ENCODE assay signal across 1 cellular context in the genomic region with DNA sequence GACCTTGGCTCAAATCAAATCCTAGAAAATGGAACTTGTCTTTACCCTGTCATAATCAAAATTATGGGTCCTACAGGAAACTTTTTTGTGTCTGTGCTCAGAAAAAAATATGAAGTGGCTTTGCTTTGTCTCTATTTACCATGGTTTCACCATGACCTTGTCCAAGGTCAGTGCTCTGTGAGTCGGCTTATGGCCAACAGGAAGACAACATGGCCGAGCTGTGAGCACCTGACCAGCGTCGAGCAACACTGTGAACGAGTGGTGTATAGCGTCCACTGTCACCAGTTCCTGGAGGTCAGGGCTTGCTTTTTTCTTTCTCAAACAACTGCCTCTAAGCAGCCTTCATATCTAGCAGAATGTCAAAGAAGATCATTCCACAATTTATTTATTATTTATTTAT.
TF ChIP-seq lines count a peak whose summit lies in the region.

No MANE protein-coding gene starts in this region.

TF ChIP-seq in H1, 55 proteins besides CTCF, POLR2A, EP300 and RAD21:
- TF ChIP-seq MAFK (IDR thresholded peaks at IDR 0.05; ENCODE audit: low read depth, low read length), result no peak
- TF ChIP-seq SUZ12 (IDR thresholded peaks at IDR 0.05; ENCODE audit: low read length), result no peak
- TF ChIP-seq RFX5 (IDR thresholded peaks at IDR 0.05; ENCODE audit: borderline replicate concordance, low read depth, low read length), result no peak
- TF ChIP-seq SIN3A (conservative IDR thresholded peaks at IDR 0.05 in 1 of 2, IDR thresholded peaks at IDR 0.05 in 1 of 2; ENCODE audit: low read depth in 1 of 2, low read length in 2 of 2), result no peak
- TF ChIP-seq NRF1 (IDR thresholded peaks at IDR 0.05; ENCODE audit: low read depth, low read length), result no peak
